Comparison of ENCODE assay signal across 10 cellular contexts in the genomic region with DNA sequence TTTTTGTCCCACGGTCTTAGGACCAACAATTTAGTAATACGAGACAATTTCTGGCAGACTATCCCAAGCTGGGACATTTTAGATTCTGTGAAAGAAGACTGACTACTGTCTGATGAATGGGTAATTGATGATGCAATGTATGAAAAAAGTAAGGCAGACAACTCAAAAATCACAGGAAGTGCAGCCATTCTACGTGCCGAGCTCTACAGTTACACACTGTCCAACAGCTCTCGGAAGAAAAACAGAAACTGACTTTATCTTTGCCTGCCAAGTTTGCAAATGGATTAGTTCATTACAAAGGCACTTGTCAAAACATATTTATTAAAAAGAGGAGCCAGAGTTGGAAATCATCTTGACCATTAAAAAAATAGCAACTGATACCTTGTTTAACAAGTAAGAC. TPM values are rescaled to one million over a fixed set of nuclear protein-coding genes. Genes with fewer than 3 reads are reported as not detected.
DNase-seq lines count a peak whose midpoint lies in the region; ATAC-seq and TF ChIP-seq lines count a peak whose summit lies in the region.
"Had no signal": no experiment of that assay in that cellular context is flagged by ENCODE, and none has a peak within 500 bp of the region (broad histone marks: within the 10 kb centered on the region; RNA-seq: fewer than 3 reads in every experiment).

No MANE protein-coding gene starts in this region.

- H3K27ac ChIP-seq in OCI-LY3 (ENCODE audit: low read length): no peak overlapping the region
- H3K27ac ChIP-seq in mesodermal cell (ENCODE audit: low read depth, low read length, severe bottlenecking): peak overlapping the region; percentile 64

- H4K20me1 ChIP-seq in OCI-LY3 (ENCODE audit: insufficient read depth, low read length): no peaks in the 10 kb centered on the region

- H3K79me2 ChIP-seq in OCI-LY3 (ENCODE audit: low read length): no peaks in the 10 kb centered on the region

- H3K36me3 ChIP-seq in OCI-LY3 (replicated peaks; ENCODE audit: low read depth, low read length) (no peaks in the 10 kb centered on the region), endocrine pancreas (ENCODE audit: control insufficient read depth, insufficient read depth, low read length) (no peaks in the 10 kb centered on the region), mesodermal cell (ENCODE audit: control insufficient read depth, insufficient read depth, low read length) (no peaks in the 10 kb centered on the region), H7 (replicated peaks; ENCODE audit: control insufficient read depth, insufficient read depth, low read length) (no peaks in the 10 kb centered on the region)

- H3K4me2 ChIP-seq in OCI-LY3 (ENCODE audit: low read length): peak overlapping the region; percentile 55

- ATAC-seq in HG02623 (IDR thresholded peaks at IDR 0.05; ENCODE audit: unreplicated experiment) (no peak), GM19452 (IDR thresholded peaks at IDR 0.05; ENCODE audit: unreplicated experiment) (no peak)

- H3K4me3 ChIP-seq in AG10803 (ENCODE audit: low read length) (no peak overlapping the region), OCI-LY3 (ENCODE audit: low read length) (peak overlapping the region; percentile 69), endocrine pancreas (ENCODE audit: control insufficient read depth, insufficient read depth, low read length) (peak overlapping the region; percentile 4), mesodermal cell (ENCODE audit: extremely low read depth, insufficient read depth, low read length, poor library complexity, severe bottlenecking) (no peak overlapping the region), H7 (ENCODE audit: insufficient read depth, low read depth, low read length) (no peak overlapping the region)

- TF ChIP-seq CTCF in AG10803 (conservative IDR thresholded peaks at IDR 0.05; ENCODE audit: low read length): no peak
- no peak for TF ChIP-seq CTCF in OCI-LY3 (IDR thresholded peaks at IDR 0.05; ENCODE audit: low read depth, low read length)

- H3K27me3 ChIP-seq in OCI-LY3 (ENCODE audit: low read depth, low read length): no peaks in the 10 kb centered on the region
- H3K27me3 ChIP-seq in endocrine pancreas (ENCODE audit: control insufficient read depth, insufficient read depth, low read length): no peaks in the 10 kb centered on the region
- H3K27me3 ChIP-seq in H7 (ENCODE audit: control insufficient read depth, insufficient read depth, low read length): no peaks in the 10 kb centered on the region

- H3K4me1 ChIP-seq in OCI-LY3 (ENCODE audit: low read length): no peaks in the 10 kb centered on the region; the same call in none of the 2 replicates
- no peaks in the 10 kb centered on the region for H3K4me1 ChIP-seq in endocrine pancreas (ENCODE audit: control insufficient read depth, insufficient read depth, low read length)
- H3K4me1 ChIP-seq in mesodermal cell (ENCODE audit: control insufficient read depth, insufficient read depth, low read length, poor library complexity, severe bottlenecking): peaks cover 13% of the 10 kb centered on the region

- DNase-seq in AG10803 (ENCODE audit: low read depth) (peak; percentile 53), H7 (no peak)
- no peak for DNase-seq in activated CD4-positive, CD25-positive, alpha-beta regulatory T cell treated with anti-CD3 and anti-CD28 coated beads, Interleukin-2, amount 50 U/mL, for 72 hours
- DNase-seq: NCI-H526 treated with DMSO at 0.1 percent for 48 hours, small intestine had no signal

- H2AFZ ChIP-seq in OCI-LY3 (ENCODE audit: low read depth, low read length): peak overlapping the region; percentile 94

- peak overlapping the region; percentile 49 for H3K9ac ChIP-seq in OCI-LY3 (ENCODE audit: low read length)
- H3K9ac ChIP-seq in endocrine pancreas (ENCODE audit: control insufficient read depth, insufficient read depth, low read length): no peak overlapping the region

- 100% methylated on average over 4 to 5 of the region's 5 CpGs for WGBS in mesodermal cell (ENCODE audit: insufficient coverage in 2 of 2), 2 experiments

- H3K9me3 ChIP-seq in OCI-LY3 (ENCODE audit: insufficient read depth, low read length) (no peaks in the 10 kb centered on the region), endocrine pancreas (ENCODE audit: control insufficient read depth, low read length) (no peaks in the 10 kb centered on the region), mesodermal cell (ENCODE audit: control insufficient read depth, low read length) (no peaks in the 10 kb centered on the region)

RNA-seq across cellular contexts. Expression of a gene that starts 31.3 kb away (rescaled TPM):
- 0.81 TPM for polyA plus RNA-seq in mesodermal cell (2013, experiment 1 of 2)
- polyA plus RNA-seq in mesodermal cell (2013, experiment 2 of 2): 0.66 TPM
- 1.4 and 2.4 TPM in 2 replicates for total RNA-seq in H7 (2014; rRNA removed; shearing (Covaris generic))

RNA-seq across cellular contexts. Expression of a gene that starts 43.1 kb away (rescaled TPM):
- 11.8 TPM for polyA plus RNA-seq in mesodermal cell (2013, experiment 1 of 2)
- polyA plus RNA-seq in mesodermal cell (2013, experiment 2 of 2): 10.8 TPM
- total RNA-seq in H7 (2014; rRNA removed; shearing (Covaris generic)): 6.2 and 9.1 TPM in 2 replicates

Comparison
In these comparisons a context has a peak if more than half of its experiments do, and no peak if none do; other contexts are left out.
1. H3K4me3 ChIP-seq: peak in OCI-LY3 (single experiment) and endocrine pancreas (single experiment); none in AG10803 (single experiment), mesodermal cell (single experiment) and H7 (single experiment).